In genomic region chr2:127187831-127188230, GRCh38 we compare ENCODE assay signal across 23 cellular contexts. TPM values are rescaled to one million over a fixed set of nuclear protein-coding genes. Genes with fewer than 3 reads are reported as not detected.
"Had no signal": no experiment of that assay in that cellular context is flagged by ENCODE, and none has a peak within 500 bp of the region (broad histone marks: within the 10 kb centered on the region; RNA-seq: fewer than 3 reads in every experiment).

No MANE protein-coding gene starts in this region.

- DNase-seq: activated B cell treated with CpG ODN at 0.5 μM for 24 hours; activated CD4-positive, alpha-beta memory T cell treated with anti-CD3 and anti-CD28 coated beads, Interleukin-2, amount 10 ng/mL, durations not matched to agents 7 days and 5 days; activated CD4-positive, alpha-beta T cell treated with anti-CD3 and anti-CD28 coated beads, Interleukin-2, amount 10 ng/mL, durations not matched to agents 7 days and 5 days; activated gamma-delta T cell treated with Interleukin-2 at 50 U/mL for 16 hours; activated naive CD4-positive, alpha-beta T cell treated with anti-CD3 and anti-CD28 coated beads, Interleukin-2, amount 10 ng/mL, durations not matched to agents 7 days and 5 days; activated naive CD8-positive, alpha-beta T cell treated with anti-CD3 and anti-CD28 coated beads for 36 hours; activated T-cell treated with anti-CD3 and anti-CD28 coated beads, Interleukin-2, amount 50 U/mL, for 72 hours; brain microvascular endothelial cell; cerebellar nuclear complex; NCI-H1092 treated with DMSO at 0.1 percent for 48 hours; NCI-H1436; NCI-H1694 treated with DMSO at 0.1 percent for 48 hours; NCI-H2081; NCI-H446; NCI-H524; PC-9; SHP77 treated with DMSO at 0.1 percent for 48 hours; T-helper 17 cell; T-helper 9 cell had no signal

- H3K9me3 Mint-ChIP-seq: activated T-cell treated with anti-CD3 and anti-CD28 coated beads, Interleukin-2, amount 50 U/mL, for 72 hours; activated T-helper 2 cell treated with anti-CD3 and anti-CD28 coated beads, Interferon-gamma antibody, Interleukin-2, Interleukin-4, amounts not matched to agents 10 μg/mL and 5 μg/mL and 100 μg/mL, durations not matched to agents 14 hours and 24 hours and 36 hours had no signal

- H3K4me1 Mint-ChIP-seq: activated B cell treated with CpG ODN at 0.5 μM for 24 hours had no signal

- H3K4me3 ChIP-seq: cardiac muscle cell, PC-9 had no signal

- H3K27ac Mint-ChIP-seq: activated B cell treated with CpG ODN at 0.5 μM for 24 hours; activated CD4-positive, alpha-beta memory T cell treated with anti-CD3 and anti-CD28 coated beads, Interleukin-2, amount 10 ng/mL, durations not matched to agents 7 days and 5 days; activated CD4-positive, alpha-beta T cell treated with anti-CD3 and anti-CD28 coated beads, Interleukin-2, amount 10 ng/mL, durations not matched to agents 7 days and 5 days; activated naive CD4-positive, alpha-beta T cell treated with anti-CD3 and anti-CD28 coated beads, Interleukin-2, amount 10 ng/mL, durations not matched to agents 7 days and 5 days; activated naive CD8-positive, alpha-beta T cell treated with anti-CD3 and anti-CD28 coated beads for 36 hours; activated T-cell treated with anti-CD3 and anti-CD28 coated beads, Interleukin-2, amount 50 U/mL, for 72 hours; activated T-helper 2 cell treated with anti-CD3 and anti-CD28 coated beads, Interferon-gamma antibody, Interleukin-2, Interleukin-4, amounts not matched to agents 10 μg/mL and 5 μg/mL and 100 μg/mL, durations not matched to agents 14 hours and 24 hours and 36 hours; T-helper 17 cell had no signal

- H3K4me3 Mint-ChIP-seq: activated B cell treated with CpG ODN at 0.5 μM for 24 hours; activated CD4-positive, alpha-beta memory T cell treated with anti-CD3 and anti-CD28 coated beads, Interleukin-2, amount 10 ng/mL, durations not matched to agents 7 days and 5 days; activated CD4-positive, alpha-beta T cell treated with anti-CD3 and anti-CD28 coated beads, Interleukin-2, amount 10 ng/mL, durations not matched to agents 7 days and 5 days; activated naive CD4-positive, alpha-beta T cell treated with anti-CD3 and anti-CD28 coated beads, Interleukin-2, amount 10 ng/mL, durations not matched to agents 7 days and 5 days; activated naive CD8-positive, alpha-beta T cell treated with anti-CD3 and anti-CD28 coated beads for 36 hours; activated T-cell treated with anti-CD3 and anti-CD28 coated beads, Interleukin-2, amount 50 U/mL, for 72 hours; T-helper 17 cell had no signal

- H3K27me3 ChIP-seq: brain microvascular endothelial cell, cardiac muscle cell had no signal

- H3K27ac ChIP-seq: brain microvascular endothelial cell, cardiac muscle cell, KMS-11, PC-9 had no signal

- ATAC-seq: activated T-cell treated with anti-CD3 and anti-CD28 coated beads, Interleukin-2, amount 50 U/mL, for 72 hours; T-helper 17 cell had no signal

- H3K36me3 ChIP-seq: brain microvascular endothelial cell, cardiac muscle cell had no signal

- H3K36me3 Mint-ChIP-seq: activated naive CD4-positive, alpha-beta T cell treated with anti-CD3 and anti-CD28 coated beads, Interleukin-2, amount 10 ng/mL, durations not matched to agents 7 days and 5 days; activated naive CD8-positive, alpha-beta T cell treated with anti-CD3 and anti-CD28 coated beads for 36 hours had no signal

RNA-seq across cellular contexts. Expression of gene CYP27C1, which starts 32.3 kb away (rescaled TPM):
- total RNA-seq: activated B cell treated with CpG ODN at 0.5 μM for 24 hours; activated CD4-positive, alpha-beta memory T cell treated with anti-CD3 and anti-CD28 coated beads, Interleukin-2, amount 10 ng/mL, durations not matched to agents 7 days and 5 days; activated CD4-positive, alpha-beta T cell treated with anti-CD3 and anti-CD28 coated beads, Interleukin-2, amount 10 ng/mL, durations not matched to agents 7 days and 5 days; activated naive CD8-positive, alpha-beta T cell treated with anti-CD3 and anti-CD28 coated beads for 36 hours; activated T-cell treated with anti-CD3 and anti-CD28 coated beads, Interleukin-2, amount 50 U/mL, for 72 hours; activated T-helper 2 cell treated with anti-CD3 and anti-CD28 coated beads, Interferon-gamma antibody, Interleukin-2, Interleukin-4, amounts not matched to agents 10 μg/mL and 5 μg/mL and 100 μg/mL, durations not matched to agents 14 hours and 24 hours and 36 hours; MCF 10A; T-helper 17 cell had no signal
